ENCODE assay signal across 23 cellular contexts in genomic region chr1:10498231-10498630, GRCh38. TPM values are rescaled to one million over a fixed set of nuclear protein-coding genes. Genes with fewer than 3 reads are reported as not detected.
DNase-seq lines count a peak whose midpoint lies in the region; ATAC-seq, FAIRE-seq and TF ChIP-seq lines count a peak whose summit lies in the region.
"Had no signal": no experiment of that assay in that cellular context is flagged by ENCODE, and none has a peak within 500 bp of the region (broad histone marks: within the 10 kb centered on the region; RNA-seq: fewer than 3 reads in every experiment).

No MANE protein-coding gene starts in this region.

- no peaks in the 10 kb centered on the region for H3K27me3 ChIP-seq in K562 (ENCODE audit: control insufficient read depth in 2 of 2, insufficient read depth in 2 of 2, low read length in 2 of 2)
- H3K27me3 ChIP-seq in sigmoid colon, result no peaks in the 10 kb centered on the region
- no peaks in the 10 kb centered on the region for H3K27me3 ChIP-seq in stomach
- H3K27me3 ChIP-seq: BE2C, suprapubic skin had no signal

- H3K9me3 ChIP-seq in K562 (replicated peaks; ENCODE audit: control insufficient read depth, insufficient read depth, low read depth, low read length) (no peaks in the 10 kb centered on the region), sigmoid colon (no peaks in the 10 kb centered on the region), stomach (no peaks in the 10 kb centered on the region)
- H3K9me3 ChIP-seq: BE2C, psoas muscle, suprapubic skin had no signal

- H3K27me3 Mint-ChIP-seq in activated naive CD8-positive, alpha-beta T cell, result no peaks in the 10 kb centered on the region
- no peaks in the 10 kb centered on the region for H3K27me3 Mint-ChIP-seq in activated naive CD8-positive, alpha-beta T cell treated with anti-CD3 and anti-CD28 coated beads, Interleukin-2, amount 50 U/mL, for 24 hours
- H3K27me3 Mint-ChIP-seq in T-helper 2 cell treated with Interferon-gamma antibody and Interleukin-4, amounts not matched to agents 5 μg/mL and 100 μg/mL, for 36 hours (ENCODE audit: low read depth), result no peaks in the 10 kb centered on the region

- TF ChIP-seq CTCF in K562 (IDR thresholded peaks at IDR 0.05 in 2 of 3, conservative IDR thresholded peaks at IDR 0.05 in 1 of 3; ENCODE audit: insufficient read depth in 2 of 3, low read depth in 1 of 3, low read length in 3 of 3), result no peak
- no peak for TF ChIP-seq CTCF in sigmoid colon (IDR thresholded peaks at IDR 0.05)
- no peak for TF ChIP-seq CTCF in stomach (IDR thresholded peaks at IDR 0.05)

- peaks cover 82% of the 10 kb centered on the region for H3K79me2 ChIP-seq in K562 (ENCODE audit: control insufficient read depth, insufficient read depth, low read length)

- no peaks in the 10 kb centered on the region for H3K9me3 Mint-ChIP-seq in activated naive CD8-positive, alpha-beta T cell (ENCODE audit: low read depth)
- H3K9me3 Mint-ChIP-seq in activated naive CD8-positive, alpha-beta T cell treated with anti-CD3 and anti-CD28 coated beads, Interleukin-2, amount 50 U/mL, for 24 hours, result no peaks in the 10 kb centered on the region
- no peaks in the 10 kb centered on the region for H3K9me3 Mint-ChIP-seq in T-helper 2 cell treated with Interferon-gamma antibody and Interleukin-4, amounts not matched to agents 5 μg/mL and 100 μg/mL, for 36 hours

- CTCF ChIA-PET in K562 (lab: Yijun Ruan, JAX; ENCODE audit: low intra/inter-chr PET ratio), result no interaction called here

- no peak for TF ChIP-seq EP300 in K562 (IDR thresholded peaks at IDR 0.05; ENCODE audit: low read length)
- TF ChIP-seq EP300 in sigmoid colon (IDR thresholded peaks at IDR 0.05), result no peak
- TF ChIP-seq EP300 in stomach (IDR thresholded peaks at IDR 0.05), result no peak

- H3K4me3 ChIP-seq in K562 (no peak overlapping the region), sigmoid colon (no peak overlapping the region), stomach (no peak overlapping the region)
- H3K4me3 ChIP-seq: psoas muscle, suprapubic skin had no signal

- H4K20me1 ChIP-seq in K562 (replicated peaks; ENCODE audit: control insufficient read depth, insufficient read depth, low read length), result peaks cover 41% of the 10 kb centered on the region

- ATAC-seq in activated naive CD8-positive, alpha-beta T cell treated with anti-CD3 and anti-CD28 coated beads, Interleukin-2, amount 50 U/mL, for 24 hours, result no peak
- ATAC-seq in K562, result no peak
- ATAC-seq: left cardiac atrium, psoas muscle, SK-N-SH treated with all-trans-retinoic acid at 6 μM for 48 hours had no signal

- H3K4me1 ChIP-seq in K562 (replicated peaks in 1 of 2; ENCODE audit: control insufficient read depth in 2 of 2, insufficient read depth in 2 of 2, low read length in 2 of 2), result peaks cover 0 to 3% of the 10 kb centered on the region in 2 experiments; a peak in 2 of 5 replicates
- peaks cover 0 to 15% (median 14%) of the 10 kb centered on the region in 4 donors for H3K4me1 ChIP-seq in sigmoid colon
- H3K4me1 ChIP-seq in stomach, result peaks cover 19 to 34% (median 23%) of the 10 kb centered on the region in 4 donors

- no peak for DNase-seq in activated naive CD8-positive, alpha-beta T cell treated with anti-CD3 and anti-CD28 coated beads, Interleukin-2, amount 50 U/mL, for 24 hours
- DNase-seq in T-helper 2 cell treated with Interferon-gamma antibody and Interleukin-4, amounts not matched to agents 5 μg/mL and 100 μg/mL, for 36 hours (ENCODE audit: low spot score), result no peak
- DNase-seq in K562 (ENCODE audit: extremely low read depth in 1 of 4, low spot score in 3 of 4) (no peak), DMS153 treated with DMSO at 0.1 percent for 48 hours (lab: John Stamatoyannopoulos, UW; ENCODE audit: unreplicated experiment) (no peak), sigmoid colon (no peak), NCI-H226 (no peak), stomach (no peak)
- DNase-seq: BE2C, Calu3, glutamatergic neuron, Karpas-422, left cardiac atrium, mammary epithelial cell, NCI-H1694 treated with DMSO at 0.1 percent for 48 hours, NCI-H345, psoas muscle, T-helper 9 cell had no signal

- in situ Hi-C loops in K562 (cut with MboI), result loop anchor here (5.0 kb wide), 1 partner anchor 121 kb away; no protein-coding TSS in a partner anchor

- H3K9me1 ChIP-seq in K562 (ENCODE audit: control insufficient read depth, insufficient read depth, low read length), result no peaks in the 10 kb centered on the region

- TF ChIP-seq RAD21 in K562 (CRISPR knock-in tag; conservative IDR thresholded peaks at IDR 0.05 in 1 of 2, IDR thresholded peaks at IDR 0.05 in 1 of 2), result no peak

- no peak overlapping the region for H3K4me2 ChIP-seq in K562 (ENCODE audit: insufficient read depth, low read length)

- no peak for TF ChIP-seq POLR2A in K562 (conservative IDR thresholded peaks at IDR 0.05)
- TF ChIP-seq POLR2A in sigmoid colon (IDR thresholded peaks at IDR 0.05), result no peak
- no peak for TF ChIP-seq POLR2A in stomach (IDR thresholded peaks at IDR 0.05)

- BruUV-seq in K562 (replicated peaks; lab: Mats Ljungman, UMichigan), result no TSS peak

- no peak overlapping the region for H3K9ac ChIP-seq in K562 (ENCODE audit: insufficient read depth in 1 of 2, low read depth in 2 of 2, low read length in 2 of 2)

- intact Hi-C loops in K562 (cut with micrococcal nuclease) (no loop called here), sigmoid colon (cut with DNase I) (no loop called here), stomach (cut with DNase I; ENCODE audit: low total_unique reads) (loop anchor here (10.0 kb wide), 1 partner anchor 63 kb away; the partner anchor contains the start of gene CENPS)

- H3K27ac ChIP-seq in K562 (ENCODE audit: extremely low read depth, low read depth, low read length), result no peak overlapping the region
- H3K27ac ChIP-seq in sigmoid colon, result no peak overlapping the region
- H3K27ac ChIP-seq in stomach, result no peak overlapping the region
- H3K27ac ChIP-seq: epithelial cell of prostate, psoas muscle, suprapubic skin had no signal

- H3K36me3 ChIP-seq in K562 (ENCODE audit: control insufficient read depth, insufficient read depth, low read length) (peaks cover 32% of the 10 kb centered on the region), sigmoid colon (peaks cover 0 to 10% (median 1%) of the 10 kb centered on the region in 4 donors), stomach (peaks cover 0 to 14% (median 9%) of the 10 kb centered on the region in 4 donors)
- H3K36me3 ChIP-seq: BE2C, suprapubic skin had no signal

- 82% methylated on average over 8 of the region's 8 CpGs for WGBS in K562 (ENCODE audit: insufficient coverage, low coverage, missing lambda C conversion rate)
- 79% methylated on average over 8 of the region's 8 CpGs for WGBS in sigmoid colon, 2 donors
- 73 to 88% (median 78%) methylated on average over 8 of the region's 8 CpGs for WGBS in stomach, 5 donors

- H3K4me1 Mint-ChIP-seq in activated naive CD8-positive, alpha-beta T cell (ENCODE audit: low read depth), result peaks cover 58% of the 10 kb centered on the region
- peaks cover 56% of the 10 kb centered on the region for H3K4me1 Mint-ChIP-seq in activated naive CD8-positive, alpha-beta T cell treated with anti-CD3 and anti-CD28 coated beads, Interleukin-2, amount 50 U/mL, for 24 hours
- H3K4me1 Mint-ChIP-seq in T-helper 2 cell treated with Interferon-gamma antibody and Interleukin-4, amounts not matched to agents 5 μg/mL and 100 μg/mL, for 36 hours (ENCODE audit: low read depth), result peaks cover 57% of the 10 kb centered on the region

- POLR2A ChIA-PET in K562 (lab: Yijun Ruan, JAX), result interaction anchor here (1.4 kb wide), 1 partner anchor 12 kb away, joined by 4 read pairs; no protein-coding TSS in a partner anchor

- peak overlapping the region; percentile 19 for H3K27ac Mint-ChIP-seq in activated naive CD8-positive, alpha-beta T cell
- H3K27ac Mint-ChIP-seq in activated naive CD8-positive, alpha-beta T cell treated with anti-CD3 and anti-CD28 coated beads, Interleukin-2, amount 50 U/mL, for 24 hours, result no peak overlapping the region
- H3K27ac Mint-ChIP-seq in T-helper 2 cell treated with Interferon-gamma antibody and Interleukin-4, amounts not matched to agents 5 μg/mL and 100 μg/mL, for 36 hours, result peak overlapping the region; percentile 78

- no peak overlapping the region for H2AFZ ChIP-seq in K562 (ENCODE audit: low read depth, low read length)

- FAIRE-seq in K562 (lab: Jason Lieb, UNC), result peak; percentile 61
- FAIRE-seq: GM12892 had no signal

- H3K4me3 Mint-ChIP-seq in activated naive CD8-positive, alpha-beta T cell, result no peak overlapping the region
- H3K4me3 Mint-ChIP-seq in activated naive CD8-positive, alpha-beta T cell treated with anti-CD3 and anti-CD28 coated beads, Interleukin-2, amount 50 U/mL, for 24 hours, result no peak overlapping the region
- peak overlapping the region; percentile 46 for H3K4me3 Mint-ChIP-seq in T-helper 2 cell treated with Interferon-gamma antibody and Interleukin-4, amounts not matched to agents 5 μg/mL and 100 μg/mL, for 36 hours

- H3K36me3 Mint-ChIP-seq in activated naive CD8-positive, alpha-beta T cell, result no peaks in the 10 kb centered on the region
- H3K36me3 Mint-ChIP-seq in activated naive CD8-positive, alpha-beta T cell treated with anti-CD3 and anti-CD28 coated beads, Interleukin-2, amount 50 U/mL, for 24 hours (ENCODE audit: low read depth), result peaks cover 7% of the 10 kb centered on the region
- peaks cover 10% of the 10 kb centered on the region for H3K36me3 Mint-ChIP-seq in T-helper 2 cell treated with Interferon-gamma antibody and Interleukin-4, amounts not matched to agents 5 μg/mL and 100 μg/mL, for 36 hours (ENCODE audit: low read depth)

RNA-seq across cellular contexts. Expression of gene PEX14, which starts 23.5 kb away (rescaled TPM):
- total RNA-seq in K562 (2011; cell fraction: chromatin; rRNA removed; ENCODE audit: low replicate concordance), result 22.7 and 32.6 TPM in 2 replicates
- 32.9 and 41.0 TPM in 2 replicates for total RNA-seq in K562 (2011; cell fraction: nucleolus; rRNA removed)
- total RNA-seq in K562 (2011; cell fraction: nucleoplasm; rRNA removed), result 27.9 and 28.1 TPM in 2 replicates
- total RNA-seq in K562 (2014; rRNA removed), result 25.7 and 39.1 TPM in 2 replicates
- total RNA-seq in K562 (2014; rRNA removed; fragmentation: Illumina TruSeq; extraction: Trizol), result 11.6 and 12.8 TPM in 2 replicates
- 20.2 and 22.7 TPM in 2 replicates for total RNA-seq in K562 (2015; rRNA removed; fragmentation: Illumina TruSeq; extraction: Trizol)
- 45.7 and 47.5 TPM in 2 replicates for total RNA-seq in K562 (2021)
- polyA plus RNA-seq in K562 (2011; rRNA removed), result 8.0 and 19.6 TPM in 2 replicates
- 11.8 and 15.9 TPM in 2 replicates for polyA plus RNA-seq in K562 (2011; cell fraction: cytosol; rRNA removed)
- polyA plus RNA-seq in K562 (2011; cell fraction: nucleus; rRNA removed), result 22.9 and 28.2 TPM in 2 replicates
- polyA plus RNA-seq in K562 (2012), result 37.1 and 37.2 TPM in 2 replicates
- 30.2 and 31.2 TPM in 2 replicates for polyA plus RNA-seq in K562 (2014; fragmentation: Illumina TruSeq; extraction: Trizol)
- polyA plus RNA-seq in K562 (2014; fragmentation: Nextera tagmentation; extraction: Ambion mirVana), result 1 to 10 TPM; 2.6 to 2.9 TPM
- polyA plus RNA-seq in K562 (2014; rRNA removed), result 25.5 and 27.2 TPM in 2 replicates
- polyA minus RNA-seq in K562 (2011; rRNA and poly(A)+ RNA removed), result 6.4 and 7.4 TPM in 2 replicates
- 11.3 and 18.9 TPM in 2 replicates for polyA minus RNA-seq in K562 (2011; cell fraction: cytosol; rRNA and poly(A)+ RNA removed)
- 12.4 and 16.8 TPM in 2 replicates for polyA minus RNA-seq in K562 (2011; cell fraction: nucleus; rRNA and poly(A)+ RNA removed)
- total RNA-seq in sigmoid colon, result 10 to 100 TPM; 11.2 to 19.1 (median 16.1) TPM
- 10 to 100 TPM in 2 of 3 donors, 1 to 10 TPM in 1; 8.3 to 23.3 (median 10.8) TPM for polyA plus RNA-seq in sigmoid colon
- total RNA-seq in stomach, result 10 to 100 TPM; 12.5 to 26.3 (median 14.7) TPM
- 10 to 100 TPM in 1 of 3 donors, 1 to 10 TPM in 2; 8.2 to 11.2 (median 9.3) TPM for polyA plus RNA-seq in stomach

RNA-seq across cellular contexts. Expression of gene DFFA, which starts 25.9 kb away (rescaled TPM):
- 54.1 and 71.5 TPM in 2 replicates for total RNA-seq in K562 (2011; cell fraction: chromatin; rRNA removed; ENCODE audit: low replicate concordance)
- 37.0 and 45.7 TPM in 2 replicates for total RNA-seq in K562 (2011; cell fraction: nucleolus; rRNA removed)
- 49.3 and 71.1 TPM in 2 replicates for total RNA-seq in K562 (2011; cell fraction: nucleoplasm; rRNA removed)
- 47.0 and 62.9 TPM in 2 replicates for total RNA-seq in K562 (2014; rRNA removed)
- 66.5 and 67.3 TPM in 2 replicates for total RNA-seq in K562 (2014; rRNA removed; fragmentation: Illumina TruSeq; extraction: Trizol)
- total RNA-seq in K562 (2015; rRNA removed; fragmentation: Illumina TruSeq; extraction: Trizol), result 64.2 and 65.3 TPM in 2 replicates
- 74.8 and 78.9 TPM in 2 replicates for total RNA-seq in K562 (2021)
- polyA plus RNA-seq in K562 (2011; rRNA removed), result 47.1 and 57.7 TPM in 2 replicates
- 36.0 and 40.4 TPM in 2 replicates for polyA plus RNA-seq in K562 (2011; cell fraction: cytosol; rRNA removed)
- polyA plus RNA-seq in K562 (2011; cell fraction: nucleus; rRNA removed), result 17.7 and 20.4 TPM in 2 replicates
- 29.9 and 45.7 TPM in 2 replicates for polyA plus RNA-seq in K562 (2012)
- polyA plus RNA-seq in K562 (2014; fragmentation: Illumina TruSeq; extraction: Trizol), result 53.3 and 54.9 TPM in 2 replicates
- polyA plus RNA-seq in K562 (2014; fragmentation: Nextera tagmentation; extraction: Ambion mirVana), result 10 to 100 TPM; 59.2 to 71.7 TPM
- polyA plus RNA-seq in K562 (2014; rRNA removed), result 39.6 and 44.4 TPM in 2 replicates
- 78.7 and 100.0 TPM in 2 replicates for polyA minus RNA-seq in K562 (2011; rRNA and poly(A)+ RNA removed)
- polyA minus RNA-seq in K562 (2011; cell fraction: cytosol; rRNA and poly(A)+ RNA removed), result 29.8 and 30.1 TPM in 2 replicates
- polyA minus RNA-seq in K562 (2011; cell fraction: nucleus; rRNA and poly(A)+ RNA removed), result 7.7 and 12.9 TPM in 2 replicates
- total RNA-seq in sigmoid colon, result 10 to 100 TPM; 16.4 to 22.4 (median 20.3) TPM
- 10 to 100 TPM in 2 of 3 donors, 1 to 10 TPM in 1; 9.6 to 24.6 (median 12.9) TPM for polyA plus RNA-seq in sigmoid colon
- total RNA-seq in stomach, result 10 to 100 TPM; 10.7 to 22.2 (median 13.0) TPM
- 10 to 100 TPM; 12.7 to 16.6 (median 13.0) TPM for polyA plus RNA-seq in stomach

RNA-seq across cellular contexts. Expression of gene CORT, which starts 48.4 kb away (rescaled TPM):
- total RNA-seq in K562 (2011; cell fraction: chromatin; rRNA removed; ENCODE audit: low replicate concordance), result 0.51 and 1.1 TPM in 2 replicates
- 0.53 and 1.0 TPM in 2 replicates for total RNA-seq in K562 (2011; cell fraction: nucleolus; rRNA removed)
- total RNA-seq in K562 (2011; cell fraction: nucleoplasm; rRNA removed), result 1.0 and 1.3 TPM in 2 replicates
- total RNA-seq in K562 (2014; rRNA removed) (0.29 TPM in 1 of 2 replicates, not detected in the other), K562 (2014; rRNA removed; fragmentation: Illumina TruSeq; extraction: Trizol) (0.11 and 0.19 TPM in 2 replicates), K562 (2015; rRNA removed; fragmentation: Illumina TruSeq; extraction: Trizol) (0.34 and 0.54 TPM in 2 replicates), K562 (2021) (0.51 TPM in 1 of 2 replicates, not detected in the other), sigmoid colon (1 to 10 TPM in 2 of 4 donors, under 1 TPM in 1, not detected in 1; 0.71 to 1.4 (median 1.1) TPM), stomach (1 to 10 TPM in 3 of 5 donors, not detected in 2; 1.5 to 4.0 (median 2.0) TPM)
- polyA plus RNA-seq in K562 (2011; rRNA removed) (not detected in 2 replicates), K562 (2014; fragmentation: Illumina TruSeq; extraction: Trizol) (0.15 TPM in 2 replicates), K562 (2014; fragmentation: Nextera tagmentation; extraction: Ambion mirVana) (not detected), K562 (2014; rRNA removed) (0.08 TPM in 1 of 2 replicates, not detected in the other), sigmoid colon (1 to 10 TPM in 1 of 3 donors, under 1 TPM in 2; 0.42 to 1.2 (median 0.69) TPM), stomach (under 1 TPM in 1 of 3 donors, not detected in 2; 0.40 TPM)
- polyA plus RNA-seq in K562 (2011; cell fraction: cytosol; rRNA removed), result not detected in 2 replicates
- polyA plus RNA-seq in K562 (2011; cell fraction: nucleus; rRNA removed), result 0.37 TPM in 1 of 2 replicates, not detected in the other
- polyA plus RNA-seq in K562 (2012), result 0.16 and 0.42 TPM in 2 replicates
- polyA minus RNA-seq in K562 (2011; rRNA and poly(A)+ RNA removed), result not detected in 2 replicates
- not detected in 2 replicates for polyA minus RNA-seq in K562 (2011; cell fraction: cytosol; rRNA and poly(A)+ RNA removed)
- not detected in 2 replicates for polyA minus RNA-seq in K562 (2011; cell fraction: nucleus; rRNA and poly(A)+ RNA removed)
- total RNA-seq: Calu3, chondrocyte, left cardiac atrium, psoas muscle, suprapubic skin had no signal
